In the genomic region with DNA sequence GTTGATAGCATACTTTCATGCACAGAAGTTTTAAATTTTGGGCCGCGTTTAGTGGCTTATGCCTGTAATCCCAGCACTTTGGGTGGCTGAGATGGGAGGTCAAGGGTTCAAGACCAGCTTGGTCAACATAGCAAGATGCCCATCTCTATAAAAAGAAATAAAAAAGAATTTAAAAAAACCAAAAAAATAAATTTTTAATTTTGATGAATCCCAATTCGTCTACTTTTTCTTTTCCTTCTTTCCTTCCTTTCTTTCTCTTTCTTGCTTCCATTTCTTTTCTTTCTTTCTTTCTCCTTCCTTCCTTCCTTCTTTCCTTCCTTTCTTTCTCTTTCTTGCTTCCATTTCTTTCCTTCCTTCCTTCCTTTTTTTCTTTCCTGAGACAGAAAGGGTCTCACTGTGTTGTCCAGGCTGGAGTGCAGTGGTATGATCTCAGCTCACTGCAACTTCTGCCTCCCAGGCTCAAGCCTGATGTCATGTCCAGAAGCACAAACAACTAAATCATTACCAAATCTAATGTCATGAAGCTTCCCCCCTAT, we compare ENCODE assay signal across 11 cellular contexts.
"Had no signal": no experiment of that assay in that cellular context is flagged by ENCODE, and none has a peak within 500 bp of the region (broad histone marks: within the 10 kb centered on the region; RNA-seq: fewer than 3 reads in every experiment).

No MANE protein-coding gene starts in this region.

- H3K9me3 Mint-ChIP-seq: GM23338, H9, HFFc6 had no signal

- H3K4me1 Mint-ChIP-seq: GM23338 had no signal

- H3K9ac ChIP-seq: GM23248 had no signal

- H3K9me3 ChIP-seq: HAP-1 had no signal

- H3K27ac Mint-ChIP-seq: GM23338, H9, HFFc6 had no signal

- H2AFZ ChIP-seq: GM23248, GM23338 had no signal

- H3K4me3 Mint-ChIP-seq: GM23338, H9, HFFc6 had no signal

- H3K4me2 ChIP-seq: GM23338 had no signal

- FAIRE-seq: H1, H54 had no signal

- H3K4me3 ChIP-seq: GM23248, GM23338, HAP-1 had no signal

- H3K27ac ChIP-seq: GM23248 had no signal

- H3K4me1 ChIP-seq: HAP-1 had no signal

- ATAC-seq: GM23338, HCT116 had no signal

- DNase-seq: GM23248, GOT3, H7, H9, HCEC 1CT, HFFc6 had no signal

- H3K36me3 ChIP-seq: HAP-1 had no signal
